1 cellular context compared by ENCODE assay signal in the genomic region with DNA sequence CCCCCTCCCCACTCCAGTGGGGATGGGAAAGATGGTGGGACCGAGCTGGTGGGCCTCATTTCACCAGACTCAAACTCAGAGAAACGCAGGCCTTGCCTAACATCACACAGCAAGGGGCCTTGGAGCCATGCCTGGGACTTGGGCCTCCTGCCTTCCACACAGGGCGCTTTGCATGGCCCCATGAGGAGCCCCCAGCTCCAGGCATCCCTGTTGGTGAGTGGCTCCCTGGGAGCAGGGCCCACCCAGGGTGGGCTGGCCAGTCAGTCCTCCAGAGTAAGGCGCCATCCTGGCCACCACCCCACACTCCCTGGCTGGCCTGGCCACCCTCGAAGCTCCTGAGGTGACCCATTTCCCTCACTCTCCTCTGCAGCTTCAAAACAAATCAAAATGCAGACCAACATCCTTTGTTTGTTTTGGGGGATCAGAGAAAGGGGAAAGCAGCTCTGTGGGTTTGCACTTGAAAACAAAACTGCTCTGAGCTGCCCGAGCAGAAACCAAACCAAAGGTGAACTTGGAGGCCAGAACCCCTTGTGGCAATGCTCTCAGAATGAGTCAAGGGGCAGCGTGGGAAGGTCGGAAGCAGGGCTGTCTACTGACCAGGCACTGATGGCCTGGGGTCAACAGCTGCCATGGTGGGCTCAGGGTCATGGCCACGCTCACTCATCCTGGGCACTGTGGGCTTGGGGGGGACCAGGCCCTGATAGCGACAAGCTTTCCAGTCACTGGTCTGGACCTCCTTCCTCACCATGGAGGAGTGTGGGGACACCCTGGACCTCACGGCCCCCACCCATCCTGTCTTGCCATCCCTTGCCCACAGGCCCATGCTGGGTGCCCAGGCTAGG.
TF ChIP-seq lines count a peak whose summit lies in the region.

No MANE protein-coding gene starts in this region.

TF ChIP-seq in GM12878, 131 proteins besides CTCF, POLR2A, EP300 and RAD21 (continued from another document):
- TF ChIP-seq, protein P1, sequence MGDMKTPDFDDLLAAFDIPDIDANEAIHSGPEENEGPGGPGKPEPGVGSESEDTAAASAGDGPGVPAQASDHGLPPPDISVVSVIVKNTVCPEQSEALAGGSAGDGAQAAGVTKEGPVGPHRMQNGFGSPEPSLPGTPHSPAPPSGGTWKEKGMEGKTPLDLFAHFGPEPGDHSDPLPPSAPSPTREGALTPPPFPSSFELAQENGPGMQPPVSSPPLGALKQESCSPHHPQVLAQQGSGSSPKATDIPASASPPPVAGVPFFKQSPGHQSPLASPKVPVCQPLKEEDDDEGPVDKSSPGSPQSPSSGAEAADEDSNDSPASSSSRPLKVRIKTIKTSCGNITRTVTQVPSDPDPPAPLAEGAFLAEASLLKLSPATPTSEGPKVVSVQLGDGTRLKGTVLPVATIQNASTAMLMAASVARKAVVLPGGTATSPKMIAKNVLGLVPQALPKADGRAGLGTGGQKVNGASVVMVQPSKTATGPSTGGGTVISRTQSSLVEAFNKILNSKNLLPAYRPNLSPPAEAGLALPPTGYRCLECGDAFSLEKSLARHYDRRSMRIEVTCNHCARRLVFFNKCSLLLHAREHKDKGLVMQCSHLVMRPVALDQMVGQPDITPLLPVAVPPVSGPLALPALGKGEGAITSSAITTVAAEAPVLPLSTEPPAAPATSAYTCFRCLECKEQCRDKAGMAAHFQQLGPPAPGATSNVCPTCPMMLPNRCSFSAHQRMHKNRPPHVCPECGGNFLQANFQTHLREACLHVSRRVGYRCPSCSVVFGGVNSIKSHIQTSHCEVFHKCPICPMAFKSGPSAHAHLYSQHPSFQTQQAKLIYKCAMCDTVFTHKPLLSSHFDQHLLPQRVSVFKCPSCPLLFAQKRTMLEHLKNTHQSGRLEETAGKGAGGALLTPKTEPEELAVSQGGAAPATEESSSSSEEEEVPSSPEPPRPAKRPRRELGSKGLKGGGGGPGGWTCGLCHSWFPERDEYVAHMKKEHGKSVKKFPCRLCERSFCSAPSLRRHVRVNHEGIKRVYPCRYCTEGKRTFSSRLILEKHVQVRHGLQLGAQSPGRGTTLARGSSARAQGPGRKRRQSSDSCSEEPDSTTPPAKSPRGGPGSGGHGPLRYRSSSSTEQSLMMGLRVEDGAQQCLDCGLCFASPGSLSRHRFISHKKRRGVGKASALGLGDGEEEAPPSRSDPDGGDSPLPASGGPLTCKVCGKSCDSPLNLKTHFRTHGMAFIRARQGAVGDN (IDR thresholded peaks at IDR 0.05): peak; percentile 81
- peak; percentile 97 for TF ChIP-seq DPF2 (IDR thresholded peaks at IDR 0.05)
- TF ChIP-seq YBX1 (IDR thresholded peaks at IDR 0.05): no peak
- TF ChIP-seq ZBTB40 (IDR thresholded peaks at IDR 0.05; ENCODE audit: borderline replicate concordance): no peak
- TF ChIP-seq RCOR1 (conservative IDR thresholded peaks at IDR 0.05; ENCODE audit: low read depth, low read length): no peak
- peak; percentile 87 for TF ChIP-seq CBFB (IDR thresholded peaks at IDR 0.05; ENCODE audit: low read depth)
- TF ChIP-seq PBX3 (IDR thresholded peaks at IDR 0.05; ENCODE audit: insufficient replicate concordance, low read depth, low read length): peak; percentile 7
- TF ChIP-seq ZNF217 (IDR thresholded peaks at IDR 0.05): peak; percentile 61; the same call in 1 of the 2 replicates
- TF ChIP-seq MYC (IDR thresholded peaks at IDR 0.05; ENCODE audit: insufficient read depth, insufficient read length, insufficient replicate concordance, low read length, severe bottlenecking): no peak
- no peak for TF ChIP-seq FOXK2 (IDR thresholded peaks at IDR 0.05)
- no peak for TF ChIP-seq SIX5 (IDR thresholded peaks at IDR 0.05; ENCODE audit: low read depth, low read length, severe bottlenecking)
- TF ChIP-seq, protein P2, sequence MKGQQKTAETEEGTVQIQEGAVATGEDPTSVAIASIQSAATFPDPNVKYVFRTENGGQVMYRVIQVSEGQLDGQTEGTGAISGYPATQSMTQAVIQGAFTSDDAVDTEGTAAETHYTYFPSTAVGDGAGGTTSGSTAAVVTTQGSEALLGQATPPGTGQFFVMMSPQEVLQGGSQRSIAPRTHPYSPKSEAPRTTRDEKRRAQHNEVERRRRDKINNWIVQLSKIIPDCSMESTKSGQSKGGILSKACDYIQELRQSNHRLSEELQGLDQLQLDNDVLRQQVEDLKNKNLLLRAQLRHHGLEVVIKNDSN (IDR thresholded peaks at IDR 0.05; ENCODE audit: borderline replicate concordance, extremely low read length, insufficient read depth, low read depth, low read length): no peak
- TF ChIP-seq RB1 (IDR thresholded peaks at IDR 0.05; ENCODE audit: borderline replicate concordance): no peak
- peak; percentile 94 for TF ChIP-seq BCL11A (IDR thresholded peaks at IDR 0.05; ENCODE audit: low read depth, low read length)
- 0 out of 3 replicates have a peak, but pooled peaks of 1 of the 2 experiments have one; percentile 51 for TF ChIP-seq EGR1 (IDR thresholded peaks at IDR 0.05; ENCODE audit: borderline replicate concordance in 1 of 2, low read depth in 2 of 2, low read length in 2 of 2)
- peak; percentile 89 for TF ChIP-seq JUNB (IDR thresholded peaks at IDR 0.05)
- TF ChIP-seq ZNF622 (IDR thresholded peaks at IDR 0.05): no peak
- no peak for TF ChIP-seq SUPT20H (IDR thresholded peaks at IDR 0.05; ENCODE audit: borderline replicate concordance, control insufficient read depth, low read depth, low read length)
- TF ChIP-seq PRDM15 (CRISPR knock-in tag; IDR thresholded peaks at IDR 0.05): no peak
